Comparison of ENCODE assay signal across 18 cellular contexts in genomic region chr10:18473424-18474110, GRCh38.
DNase-seq lines count a peak whose midpoint lies in the region; ATAC-seq and TF ChIP-seq lines count a peak whose summit lies in the region.
"Had no signal": no experiment of that assay in that cellular context is flagged by ENCODE, and none has a peak within 500 bp of the region (broad histone marks: within the 10 kb centered on the region; RNA-seq: fewer than 3 reads in every experiment).

No MANE protein-coding gene starts in this region.

- peak overlapping the region; percentile 72 to 92 (median 82) for H3K27ac ChIP-seq in heart right ventricle
- H3K27ac ChIP-seq in ovary: peak overlapping the region in 1 of 2 donors; percentile 75
- no peak overlapping the region for H3K27ac ChIP-seq in CD4-positive, alpha-beta T cell (ENCODE audit: low read depth, low read length)

- no peaks in the 10 kb centered on the region for H3K27me3 ChIP-seq in heart right ventricle
- H3K27me3 ChIP-seq in ovary: no peaks in the 10 kb centered on the region
- H3K27me3 ChIP-seq in CD4-positive, alpha-beta T cell (ENCODE audit: control insufficient read depth, insufficient read depth, low read length): no peaks in the 10 kb centered on the region

- CTCF ChIA-PET in CD4-positive, alpha-beta T cell (lab: Charles Lee): no interaction called here

- H3K4me1 Mint-ChIP-seq in CD4-positive, alpha-beta T cell (ENCODE audit: low read depth): no peaks in the 10 kb centered on the region
- H3K4me1 Mint-ChIP-seq: nephron had no signal

- no peak for TF ChIP-seq POLR2A in ovary (IDR thresholded peaks at IDR 0.05)

- H3K27me3 Mint-ChIP-seq in CD4-positive, alpha-beta T cell: peaks cover 11% of the 10 kb centered on the region

- TF ChIP-seq CTCF in heart right ventricle (IDR thresholded peaks at IDR 0.05): no peak
- no peak for TF ChIP-seq CTCF in ovary (IDR thresholded peaks at IDR 0.05)
- TF ChIP-seq CTCF in CD4-positive, alpha-beta T cell (IDR thresholded peaks at IDR 0.05): no peak

- no peaks in the 10 kb centered on the region for H3K36me3 Mint-ChIP-seq in CD4-positive, alpha-beta T cell (ENCODE audit: low read depth)

- ATAC-seq in heart right ventricle (peak; percentile 79 to 96 (median 94)), HG03135 (IDR thresholded peaks at IDR 0.05; ENCODE audit: unreplicated experiment) (no peak)
- ATAC-seq in CD4-positive, alpha-beta T cell (ENCODE audit: poor library complexity): no peak
- ATAC-seq: activated CD8-positive, alpha-beta T cell treated with anti-CD3 and anti-CD28 coated beads, Interleukin-2, amount 10 ng/mL, durations not matched to agents 7 days and 5 days; left colon had no signal

- DNase-seq in AG08396 (ENCODE audit: low spot score) (peak; percentile 24), astrocyte of the hippocampus (ENCODE audit: low read depth, low spot score) (peak; percentile 65), heart right ventricle (peak in 1 of 2 donors; percentile 69), ovary (peak in 3 of 5 donors; percentile 18 to 44 (median 39)), DMS53 treated with DMSO at 0.1 percent for 48 hours (lab: John Stamatoyannopoulos, UW; ENCODE audit: unreplicated experiment) (no peak), RPMI8226 (no peak)
- DNase-seq in CD4-positive, alpha-beta T cell: no peak
- DNase-seq: ACHN; activated CD8-positive, alpha-beta T cell treated with anti-CD3 and anti-CD28 coated beads, Interleukin-2, amount 10 ng/mL, durations not matched to agents 7 days and 5 days; activated gamma-delta T cell treated with Interleukin-2 at 50 U/mL for 16 hours; cortex of kidney; DMS 273 treated with DMSO at 0.1 percent for 48 hours; left colon; NCI-H1105 treated with DMSO at 0.1 percent for 48 hours; NCI-H524 treated with DMSO at 0.1 percent for 48 hours; SIG-M5 had no signal

- POLR2A ChIA-PET in CD4-positive, alpha-beta T cell (lab: Charles Lee): no interaction called here

- no peaks in the 10 kb centered on the region for H3K9me3 Mint-ChIP-seq in CD4-positive, alpha-beta T cell
- H3K9me3 Mint-ChIP-seq: nephron had no signal

- no peak overlapping the region for H3K4me3 Mint-ChIP-seq in CD4-positive, alpha-beta T cell
- H3K4me3 Mint-ChIP-seq: activated CD8-positive, alpha-beta T cell treated with anti-CD3 and anti-CD28 coated beads, Interleukin-2, amount 10 ng/mL, durations not matched to agents 7 days and 5 days; nephron had no signal

- H3K27ac Mint-ChIP-seq in CD4-positive, alpha-beta T cell: no peak overlapping the region
- H3K27ac Mint-ChIP-seq: activated CD8-positive, alpha-beta T cell treated with anti-CD3 and anti-CD28 coated beads, Interleukin-2, amount 10 ng/mL, durations not matched to agents 7 days and 5 days; nephron had no signal

- H3K4me3 ChIP-seq in heart right ventricle (peak overlapping the region in 1 of 10 donors; percentile 12), ovary (no peak overlapping the region)

- peaks cover 0 to 37% (median 14%) of the 10 kb centered on the region in 9 donors for H3K4me1 ChIP-seq in heart right ventricle
- H3K4me1 ChIP-seq in ovary (ENCODE audit: insufficient read depth): peaks cover 7% of the 10 kb centered on the region

- intact Hi-C loops in heart right ventricle (cut with DNase I) (loop anchor here in 2 of 10 donors (5.0 to 10.0 kb wide), 2 partner anchors 131 to 159 kb away; no protein-coding TSS in a partner anchor), ovary (cut with DNase I) (no loop called here)
- intact Hi-C loops in CD4-positive, alpha-beta T cell (cut with DNase I, micrococcal nuclease): no loop called here

- WGBS in heart right ventricle, 2 donors: 31 to 36% methylated on average over 12 of the region's 12 CpGs
- WGBS in ovary, 3 donors: 7 to 23% (median 8%) methylated on average over 12 of the region's 12 CpGs

- H3K36me3 ChIP-seq in heart right ventricle (no peaks in the 10 kb centered on the region), ovary (no peaks in the 10 kb centered on the region)

- no peak for TF ChIP-seq EP300 in ovary (IDR thresholded peaks at IDR 0.05)

- H3K9me3 ChIP-seq in heart right ventricle: no peaks in the 10 kb centered on the region
- H3K9me3 ChIP-seq in ovary: no peaks in the 10 kb centered on the region
- no peaks in the 10 kb centered on the region for H3K9me3 ChIP-seq in CD4-positive, alpha-beta T cell (ENCODE audit: control insufficient read depth, low read length)

Comparison
In these comparisons a context has a peak if more than half of its experiments do, and no peak if none do; other contexts are left out.
1. DNase-seq: peak in AG08396 (single experiment), astrocyte of the hippocampus (single experiment) and ovary (3 of 5); none in DMS53 treated with DMSO at 0.1 percent for 48 hours (single experiment), RPMI8226 (single experiment) and CD4-positive, alpha-beta T cell (0 of 10).
2. ATAC-seq: peak in heart right ventricle (8 of 8); none in HG03135 (single experiment) and CD4-positive, alpha-beta T cell (single experiment).